In genomic region chr12:64560395-64561301, GRCh38 we compare ENCODE assay signal across 12 cellular contexts. TPM values are rescaled to one million over a fixed set of nuclear protein-coding genes. Genes with fewer than 3 reads are reported as not detected.
DNase-seq lines count a peak whose midpoint lies in the region; ATAC-seq, FAIRE-seq and TF ChIP-seq lines count a peak whose summit lies in the region.
"Had no signal": no experiment of that assay in that cellular context is flagged by ENCODE, and none has a peak within 500 bp of the region (broad histone marks: within the 10 kb centered on the region; RNA-seq: fewer than 3 reads in every experiment).

No MANE protein-coding gene starts in this region.

- peaks cover 0 to 1% of the 10 kb centered on the region in 2 experiments; a peak in 1 of 5 replicates for H3K27me3 ChIP-seq in HepG2 (ENCODE audit: control insufficient read depth in 1 of 2, insufficient read depth in 2 of 2, low read length in 2 of 2)
- H3K27me3 ChIP-seq in right lobe of liver: no peaks in the 10 kb centered on the region
- H3K27me3 ChIP-seq in RWPE2 (ENCODE audit: insufficient read depth, poor library complexity, severe bottlenecking): no peaks in the 10 kb centered on the region

- FAIRE-seq in HepG2 (lab: Jason Lieb, UNC): no peak
- FAIRE-seq in urothelium cell line (lab: Jason Lieb, UNC): peak; percentile 17
- FAIRE-seq in GM19239 (lab: Jason Lieb, UNC): no peak

- no peak overlapping the region for H3K4me2 ChIP-seq in HepG2 (ENCODE audit: low read depth, low read length)

- no peaks in the 10 kb centered on the region for H4K20me1 ChIP-seq in HepG2 (ENCODE audit: insufficient read depth, low read length)

- H3K79me2 ChIP-seq in HepG2 (ENCODE audit: insufficient read depth, low read length): no peaks in the 10 kb centered on the region

- 17% methylated on average over 12 of the region's 12 CpGs for WGBS in HepG2 (ENCODE audit: low lambda C conversion rate)
- 47% methylated on average over 11 of the region's 12 CpGs for WGBS in right lobe of liver (ENCODE audit: insufficient coverage, low coverage, low lambda C conversion rate, missing lambda C conversion rate)

- no peaks in the 10 kb centered on the region for H3K4me1 ChIP-seq in HepG2 (ENCODE audit: insufficient read depth, low read length)
- H3K4me1 ChIP-seq in right lobe of liver: no peaks in the 10 kb centered on the region
- H3K4me1 ChIP-seq in RWPE2 (ENCODE audit: insufficient read depth, poor library complexity, severe bottlenecking): peaks cover 6% of the 10 kb centered on the region

- in situ Hi-C loops in HepG2 (cut with HindIII; ENCODE audit: extremely low pct_ligation_motif_present, low pct_unique_long_range_greater_than_20kb): no loop called here

- no peak overlapping the region for H3K27ac ChIP-seq in HepG2 (ENCODE audit: extremely low read length, insufficient read depth, low read length)
- H3K27ac ChIP-seq in right lobe of liver: no peak overlapping the region
- H3K27ac ChIP-seq in RWPE2 (ENCODE audit: poor library complexity, severe bottlenecking): no peak overlapping the region

- no peak overlapping the region for H3K4me3 ChIP-seq in HepG2 (replicated peaks in 1 of 3; ENCODE audit: insufficient read depth in 1 of 3, low read depth in 2 of 3, low read length in 3 of 3)
- H3K4me3 ChIP-seq in right lobe of liver: no peak overlapping the region
- no peak overlapping the region for H3K4me3 ChIP-seq in RWPE2 (ENCODE audit: severe bottlenecking)
- no peak overlapping the region for H3K4me3 ChIP-seq in foreskin fibroblast (ENCODE audit: low read depth in 1 of 2, low read length in 2 of 2)

- H2AFZ ChIP-seq in HepG2 (ENCODE audit: low read length): no peak overlapping the region

- intact Hi-C loops in HepG2 (cut with micrococcal nuclease; ENCODE audit: unreplicated experiment): no loop called here
- intact Hi-C loops in right lobe of liver (cut with DNase I): no loop called here

- H3K9ac ChIP-seq in HepG2 (ENCODE audit: insufficient read depth, low read depth, low read length): no peak overlapping the region

- DNase-seq in HepG2 (ENCODE audit: low spot score): no peak
- no peak for DNase-seq in right lobe of liver
- no peak for DNase-seq in RWPE2 (ENCODE audit: low spot score)
- DNase-seq in foreskin fibroblast: peak; percentile 99
- DNase-seq in urothelium cell line (ENCODE audit: low spot score): peak; percentile 59
- DNase-seq in occipital lobe (lab: John Stamatoyannopoulos, UW): no peak
- DNase-seq in activated naive CD4-positive, alpha-beta T cell treated with anti-CD3 and anti-CD28 coated beads, Interleukin-2, amount 50 U/mL, for 16 hours: no peak
- no peak for DNase-seq in GM19239 (ENCODE audit: insufficient read length, low spot score)
- DNase-seq: activated CD8-positive, alpha-beta T cell treated with anti-CD3 and anti-CD28 coated beads, Interleukin-2, amount 10 ng/mL, durations not matched to agents 7 days and 5 days; H7; naive B cell; stimulated activated naive B cell treated with anti-CD40 and anti-IgM and Interleukin-4, amounts not matched to agents 10 μg/mL and 1 μg/mL and 100 μg/mL, for 72 hours had no signal

- CTCF ChIA-PET in HepG2 (lab: Yijun Ruan, JAX; ENCODE audit: low intra/inter-chr PET ratio, low total read pairs): no interaction called here

- no peak for TF ChIP-seq RAD21 in HepG2 (CRISPR knock-in tag; IDR thresholded peaks at IDR 0.05)

- TF ChIP-seq CTCF in HepG2 (CRISPR knock-in tag; IDR thresholded peaks at IDR 0.05) (no peak), right lobe of liver (IDR thresholded peaks at IDR 0.05) (no peak), RWPE2 (IDR thresholded peaks at IDR 0.05; ENCODE audit: poor library complexity, severe bottlenecking) (no peak), foreskin fibroblast (IDR thresholded peaks at IDR 0.05; ENCODE audit: low read depth, low read length) (no peak)

- H3K36me3 ChIP-seq in HepG2 (replicated peaks in 1 of 2; ENCODE audit: control insufficient read depth in 1 of 2, insufficient read depth in 2 of 2, low read length in 2 of 2): no peaks in the 10 kb centered on the region
- no peaks in the 10 kb centered on the region for H3K36me3 ChIP-seq in right lobe of liver
- no peaks in the 10 kb centered on the region for H3K36me3 ChIP-seq in RWPE2 (ENCODE audit: low read depth)

- TF ChIP-seq POLR2A in HepG2 (IDR thresholded peaks at IDR 0.05; ENCODE audit: insufficient read depth in 1 of 2, low read depth in 2 of 2, low read length in 2 of 2) (no peak), right lobe of liver (IDR thresholded peaks at IDR 0.05) (no peak)

- ATAC-seq in HepG2 (peak; percentile 49; the same call in 2 of the 3 replicates), right lobe of liver (no peak), RWPE2 (ENCODE audit: low read depth) (peak; percentile 92)
- ATAC-seq: activated CD8-positive, alpha-beta T cell treated with anti-CD3 and anti-CD28 coated beads, Interleukin-2, amount 10 ng/mL, durations not matched to agents 7 days and 5 days; stimulated activated naive B cell treated with anti-CD40 and anti-IgM and Interleukin-4, amounts not matched to agents 10 μg/mL and 1 μg/mL and 100 μg/mL, for 72 hours had no signal

- no TSS peak for BruUV-seq in HepG2 (replicated peaks; lab: Mats Ljungman, UMichigan)

- POLR2A ChIA-PET in HepG2 (lab: Yijun Ruan, JAX): no interaction called here

- no peak for TF ChIP-seq EP300 in HepG2 (IDR thresholded peaks at IDR 0.05; ENCODE audit: low read depth in 2 of 2, low read length in 2 of 2)
- no peak for TF ChIP-seq EP300 in HepG2 (CRISPR knock-in tag; IDR thresholded peaks at IDR 0.05; ENCODE audit: borderline replicate concordance)

- H3K9me3 ChIP-seq in HepG2 (ENCODE audit: low read length) (no peaks in the 10 kb centered on the region), right lobe of liver (no peaks in the 10 kb centered on the region), RWPE2 (ENCODE audit: severe bottlenecking) (no peaks in the 10 kb centered on the region)

TF ChIP-seq in HepG2, 621 proteins besides CTCF, POLR2A, EP300 and RAD21:
- TF ChIP-seq IRF1 (CRISPR knock-in tag; IDR thresholded peaks at IDR 0.05; ENCODE audit: low read depth): no peak
- no peak for TF ChIP-seq ZNF30 (CRISPR knock-in tag; IDR thresholded peaks at IDR 0.05)
- no peak for TF ChIP-seq PHF5A (CRISPR knock-in tag; IDR thresholded peaks at IDR 0.05; ENCODE audit: low read depth, unreplicated experiment)
- TF ChIP-seq, protein P1, sequence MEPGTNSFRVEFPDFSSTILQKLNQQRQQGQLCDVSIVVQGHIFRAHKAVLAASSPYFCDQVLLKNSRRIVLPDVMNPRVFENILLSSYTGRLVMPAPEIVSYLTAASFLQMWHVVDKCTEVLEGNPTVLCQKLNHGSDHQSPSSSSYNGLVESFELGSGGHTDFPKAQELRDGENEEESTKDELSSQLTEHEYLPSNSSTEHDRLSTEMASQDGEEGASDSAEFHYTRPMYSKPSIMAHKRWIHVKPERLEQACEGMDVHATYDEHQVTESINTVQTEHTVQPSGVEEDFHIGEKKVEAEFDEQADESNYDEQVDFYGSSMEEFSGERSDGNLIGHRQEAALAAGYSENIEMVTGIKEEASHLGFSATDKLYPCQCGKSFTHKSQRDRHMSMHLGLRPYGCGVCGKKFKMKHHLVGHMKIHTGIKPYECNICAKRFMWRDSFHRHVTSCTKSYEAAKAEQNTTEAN (CRISPR knock-in tag; conservative IDR thresholded peaks at IDR 0.05): no peak
- TF ChIP-seq PHF20 (CRISPR knock-in tag; IDR thresholded peaks at IDR 0.05): no peak
- TF ChIP-seq ZNF878 (CRISPR knock-in tag; IDR thresholded peaks at IDR 0.05): no peak

RNA-seq across cellular contexts. Expression of gene RASSF3, which starts 49.6 kb away (rescaled TPM):
- total RNA-seq in HepG2 (2016; rRNA removed; fragmentation: Illumina TruSeq; extraction: Trizol) (16.0 and 21.3 TPM in 2 replicates), right lobe of liver (10 to 100 TPM in 3 of 6 experiments, 1 to 10 TPM in 3; 5.8 to 27.3 (median 10.6) TPM), occipital lobe (6.1 TPM)
- total RNA-seq in HepG2 (2016; cell fraction: cytosol; rRNA removed; fragmentation: Illumina TruSeq; extraction: Trizol; ENCODE audit: low read depth): 6.2 and 7.7 TPM in 2 replicates
- total RNA-seq in HepG2 (2016; cell fraction: insoluble cytoplasmic fraction; rRNA removed; fragmentation: Illumina TruSeq; extraction: Trizol): 13.2 and 20.1 TPM in 2 replicates
- 25.5 and 26.0 TPM in 2 replicates for total RNA-seq in HepG2 (2016; cell fraction: membrane; rRNA removed; fragmentation: Illumina TruSeq; extraction: Trizol)
- 9.1 and 10.8 TPM in 2 replicates for total RNA-seq in HepG2 (2016; cell fraction: nucleus; rRNA removed; fragmentation: Illumina TruSeq; extraction: Trizol)
- polyA plus RNA-seq in HepG2 (2011; rRNA removed): 15.4 and 15.5 TPM in 2 replicates
- 9.8 and 10.9 TPM in 2 replicates for polyA plus RNA-seq in HepG2 (2011; cell fraction: cytosol; rRNA removed)
- polyA plus RNA-seq in HepG2 (2011; cell fraction: nucleus; rRNA removed): 3.9 and 5.1 TPM in 2 replicates
- polyA plus RNA-seq in HepG2 (2012): 7.1 and 11.1 TPM in 2 replicates
- 3.6 and 3.9 TPM in 2 replicates for polyA plus RNA-seq in HepG2 (2016; cell fraction: cytosol; fragmentation: Illumina TruSeq; extraction: Trizol; ENCODE audit: low read depth)
- 19.9 and 21.9 TPM in 2 replicates for polyA plus RNA-seq in HepG2 (2016; cell fraction: insoluble cytoplasmic fraction; fragmentation: Illumina TruSeq; extraction: Trizol; ENCODE audit: low read depth)
- 16.4 and 17.1 TPM in 2 replicates for polyA plus RNA-seq in HepG2 (2016; cell fraction: membrane; fragmentation: Illumina TruSeq; extraction: Trizol; ENCODE audit: low read depth)
- 13.2 and 13.5 TPM in 2 replicates for polyA plus RNA-seq in HepG2 (2016; cell fraction: nucleus; fragmentation: Illumina TruSeq; extraction: Trizol; ENCODE audit: insufficient read depth, low read depth)
- polyA minus RNA-seq in HepG2 (2011; rRNA and poly(A)+ RNA removed; ENCODE audit: low replicate concordance): 37.6 and 54.4 TPM in 2 replicates
- 13.6 and 15.4 TPM in 2 replicates for polyA minus RNA-seq in HepG2 (2011; cell fraction: cytosol; rRNA and poly(A)+ RNA removed)
- polyA minus RNA-seq in HepG2 (2011; cell fraction: nucleus; rRNA and poly(A)+ RNA removed): 9.4 and 9.9 TPM in 2 replicates

Comparison
In these comparisons a context has a peak if more than half of its experiments do, and no peak if none do; other contexts are left out.
1. ATAC-seq: peak in HepG2 (single experiment) and RWPE2 (single experiment); none in right lobe of liver (0 of 4).
2. DNase-seq: peak in foreskin fibroblast (2 of 2) and urothelium cell line (single experiment); none in HepG2 (single experiment), right lobe of liver (0 of 3), RWPE2 (single experiment), occipital lobe (single experiment), activated naive CD4-positive, alpha-beta T cell treated with anti-CD3 and anti-CD28 coated beads, Interleukin-2, amount 50 U/mL, for 16 hours (single experiment) and GM19239 (single experiment).